In the genomic region with DNA sequence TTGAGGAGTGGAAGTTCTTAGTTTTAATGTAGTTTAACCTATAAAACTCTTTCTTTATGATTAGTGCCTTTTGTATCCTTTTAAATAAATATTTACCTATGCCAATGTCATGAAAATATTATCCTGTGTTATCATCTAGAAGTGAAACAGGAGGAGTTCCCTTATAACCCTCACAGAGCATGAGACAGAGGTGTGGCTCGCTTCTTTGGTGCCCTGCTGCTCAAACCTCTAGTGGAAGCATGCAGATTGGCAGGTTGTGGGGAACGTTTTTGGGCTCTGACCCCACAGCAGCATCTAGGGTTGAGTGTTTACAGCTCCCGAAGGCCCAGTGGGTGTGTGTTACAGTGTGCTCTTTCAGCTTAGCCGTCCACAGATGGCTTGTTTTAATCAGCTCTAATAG, we compare ENCODE assay signal across 24 cellular contexts.
"Had no signal": no experiment of that assay in that cellular context is flagged by ENCODE, and none has a peak within 500 bp of the region (broad histone marks: within the 10 kb centered on the region; RNA-seq: fewer than 3 reads in every experiment).

No MANE protein-coding gene starts in this region.

- H3K36me3 ChIP-seq: left ventricle myocardium inferior, neural progenitor cell, neutrophil, ovary, right atrium auricular region, right lobe of liver, tibial nerve had no signal

- H3K4me3 ChIP-seq: left ventricle myocardium inferior, lung, neural progenitor cell, ovary, right atrium auricular region, right lobe of liver, smooth muscle cell, tibial nerve, uterus had no signal

- H3K27ac ChIP-seq: left ventricle myocardium inferior, neural progenitor cell, neutrophil, ovary, right atrium auricular region, right lobe of liver, tibial nerve, uterus had no signal

- H3K9me3 ChIP-seq: left ventricle myocardium inferior, neutrophil, ovary, right atrium auricular region, right lobe of liver, tibial nerve, uterus had no signal

- DNase-seq: hypothalamus; immature natural killer cell; left ventricle myocardium inferior; mesendoderm; naive B cell; natural killer cell; nephron progenitor cell; occipital lobe; ovary; right lobe of liver; stimulated activated CD4-positive, alpha-beta T cell treated with anti-CD3 and anti-CD28 coated beads, Interleukin-1b, Interleukin-23, amount 100 ng/mL, for 48 hours; stimulated activated CD4-positive, alpha-beta T cell treated with anti-CD3 and anti-CD28 coated beads, Interleukin-2, amount 100 ng/mL, for 48 hours; stimulated activated CD4-positive, alpha-beta T cell treated with anti-CD3 and anti-CD28 coated beads, Interleukin-4, amount 100 ng/mL, for 4 hours; stimulated activated CD8-positive, alpha-beta memory T cell treated with anti-CD3 and anti-CD28 coated beads, Interleukin-4, amount 100 ng/mL, for 48 hours; stimulated activated naive CD4-positive, alpha-beta T cell treated with Interleukin-2 at 50 U/mL for 16 hours; stimulated activated naive CD8-positive, alpha-beta T cell treated with anti-CD3 and anti-CD28 coated beads, Interleukin-15, amount 100 ng/mL, for 72 hours; substantia nigra; uterus had no signal

- H3K27me3 ChIP-seq: neural progenitor cell, neutrophil, ovary, right atrium auricular region, right lobe of liver, tibial nerve, uterus had no signal
